In genomic region chr2:217456016-217456415, GRCh38 we compare ENCODE assay signal across 16 cellular contexts.
"Had no signal": no experiment of that assay in that cellular context is flagged by ENCODE, and none has a peak within 500 bp of the region (broad histone marks: within the 10 kb centered on the region; RNA-seq: fewer than 3 reads in every experiment).

No MANE protein-coding gene starts in this region.

- H3K27ac ChIP-seq: epithelial cell of prostate, esophagus muscularis mucosa, foreskin keratinocyte, hepatocyte, right atrium auricular region, sigmoid colon, suprapubic skin, thyroid gland had no signal

- H3K4me1 ChIP-seq: foreskin keratinocyte, suprapubic skin had no signal

- H3K9me3 ChIP-seq: esophagus muscularis mucosa, mucosa of descending colon, right atrium auricular region, sigmoid colon, suprapubic skin, thyroid gland had no signal

- H3K27me3 ChIP-seq: esophagus muscularis mucosa, foreskin keratinocyte, hepatocyte, right atrium auricular region, sigmoid colon, suprapubic skin, thyroid gland had no signal

- H3K4me2 ChIP-seq: hepatocyte had no signal

- H3K36me3 ChIP-seq: esophagus muscularis mucosa, right atrium auricular region, sigmoid colon, suprapubic skin, thyroid gland had no signal

- H3K4me3 ChIP-seq: esophagus muscularis mucosa, hepatocyte, mucosa of descending colon, right atrium auricular region, sigmoid colon, suprapubic skin, thyroid gland had no signal

- H3K79me2 ChIP-seq: hepatocyte had no signal

- H2AFZ ChIP-seq: hepatocyte had no signal

- DNase-seq: effector memory CD8-positive, alpha-beta T cell; foreskin keratinocyte; head of caudate nucleus; kidney glomerular epithelial cell; mucosa of descending colon; naive thymus-derived CD8-positive, alpha-beta T cell; sigmoid colon; small intestine; stimulated activated CD4-positive, alpha-beta T cell treated with anti-CD3 and anti-CD28 coated beads, Interleukin-12 subunit alpha, Interleukin-12 subunit beta, amount 100 ng/mL, for 4 hours; stimulated activated naive CD4-positive, alpha-beta T cell treated with Interleukin-2 at 50 U/mL for 16 hours; thyroid gland had no signal
